ENCODE assay signal across 1 cellular context in the genomic region with DNA sequence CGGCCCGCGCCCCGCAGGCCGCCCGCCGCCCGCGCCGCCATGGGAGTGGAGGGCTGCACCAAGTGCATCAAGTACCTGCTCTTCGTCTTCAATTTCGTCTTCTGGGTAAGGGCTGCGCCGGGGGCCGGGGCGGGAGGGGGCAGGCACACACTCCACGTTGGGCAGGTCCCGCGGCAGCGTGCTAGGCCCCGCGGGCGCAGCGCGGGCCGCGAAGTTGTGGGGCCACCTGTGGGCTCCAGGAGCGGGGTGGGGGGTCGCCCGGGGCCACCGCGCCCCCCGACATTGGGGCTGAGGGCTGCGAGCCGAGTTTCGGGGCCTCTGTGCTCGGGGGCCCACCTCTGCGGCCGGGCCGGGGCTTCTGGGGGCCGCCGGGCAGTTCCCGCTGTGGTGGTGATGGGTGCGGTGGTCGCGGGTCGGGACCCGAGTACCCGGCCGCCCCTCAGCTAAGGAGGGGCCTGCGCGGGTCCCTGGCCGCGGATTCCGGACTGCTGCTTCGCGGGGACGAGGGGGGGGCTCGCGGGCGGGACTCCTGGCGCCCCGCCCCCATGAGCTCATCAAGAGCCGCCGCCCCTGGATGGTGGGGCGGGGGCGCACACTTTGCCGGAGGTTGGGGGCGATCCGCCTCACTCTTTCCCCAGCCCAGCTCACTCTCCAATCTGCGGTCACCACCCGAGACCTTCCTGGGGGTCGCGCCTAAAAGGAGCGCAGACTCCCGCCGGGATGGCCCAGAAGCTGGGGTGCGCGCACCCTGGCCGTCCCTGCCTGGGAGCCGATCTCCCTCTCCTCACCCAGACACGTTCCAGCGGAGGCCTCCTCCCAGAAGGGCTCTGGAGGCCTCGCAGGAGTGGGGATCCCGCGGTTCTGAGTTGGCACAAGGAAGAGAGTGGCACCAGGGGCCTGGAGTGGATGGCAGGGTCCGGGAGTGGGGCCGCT.
TF ChIP-seq lines count a peak whose summit lies in the region.

No MANE protein-coding gene starts in this region.

TF ChIP-seq in K562, 482 proteins besides CTCF, POLR2A, EP300 and RAD21 (continued from another document and continues in another):
- TF ChIP-seq, protein P1, sequence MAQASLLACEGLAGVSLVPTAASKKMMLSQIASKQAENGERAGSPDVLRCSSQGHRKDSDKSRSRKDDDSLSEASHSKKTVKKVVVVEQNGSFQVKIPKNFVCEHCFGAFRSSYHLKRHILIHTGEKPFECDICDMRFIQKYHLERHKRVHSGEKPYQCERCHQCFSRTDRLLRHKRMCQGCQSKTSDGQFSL (CRISPR knock-in tag; IDR thresholded peaks at IDR 0.05) = peak; percentile 88
- TF ChIP-seq, protein P1 (tag; IDR thresholded peaks at IDR 0.05) = peak in 1 of 2 experiments; percentile 83; a peak in 2 of 4 replicates
- no peak for TF ChIP-seq MAFF (IDR thresholded peaks at IDR 0.05; ENCODE audit: low read length)
- TF ChIP-seq ZC3H4 (CRISPR knock-in tag; IDR thresholded peaks at IDR 0.05; ENCODE audit: borderline replicate concordance) = no peak; the same call in 1 of the 2 replicates
- TF ChIP-seq, protein P2, sequence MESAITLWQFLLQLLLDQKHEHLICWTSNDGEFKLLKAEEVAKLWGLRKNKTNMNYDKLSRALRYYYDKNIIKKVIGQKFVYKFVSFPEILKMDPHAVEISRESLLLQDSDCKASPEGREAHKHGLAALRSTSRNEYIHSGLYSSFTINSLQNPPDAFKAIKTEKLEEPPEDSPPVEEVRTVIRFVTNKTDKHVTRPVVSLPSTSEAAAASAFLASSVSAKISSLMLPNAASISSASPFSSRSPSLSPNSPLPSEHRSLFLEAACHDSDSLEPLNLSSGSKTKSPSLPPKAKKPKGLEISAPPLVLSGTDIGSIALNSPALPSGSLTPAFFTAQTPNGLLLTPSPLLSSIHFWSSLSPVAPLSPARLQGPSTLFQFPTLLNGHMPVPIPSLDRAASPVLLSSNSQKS (CRISPR knock-in tag; IDR thresholded peaks at IDR 0.05) = no peak
- no peak for TF ChIP-seq XRCC3 (IDR thresholded peaks at IDR 0.05)
- 0 out of 2 replicates have a peak, but pooled peaks have one; percentile 41 for TF ChIP-seq CBFB (CRISPR knock-in tag; IDR thresholded peaks at IDR 0.05)
- peak; percentile 73; the same call in 1 of the 2 replicates for TF ChIP-seq TGIF2 (CRISPR knock-in tag; IDR thresholded peaks at IDR 0.05)
- peak; percentile 15 for TF ChIP-seq PRPF4 (IDR thresholded peaks at IDR 0.05; ENCODE audit: insufficient read depth, low read depth, low read length, poor library complexity, severe bottlenecking)
- peak; percentile 79; the same call in 1 of the 2 replicates for TF ChIP-seq ZBTB7A (IDR thresholded peaks at IDR 0.05; ENCODE audit: borderline replicate concordance, control insufficient read depth, low read depth, low read length)
- no peak for TF ChIP-seq CCNT2 (IDR thresholded peaks at IDR 0.05; ENCODE audit: borderline replicate concordance, extremely low read depth, insufficient read length, low read depth, low read length)
- 0 out of 2 replicates have a peak, but pooled peaks have one; percentile 35 for TF ChIP-seq SIN3B (IDR thresholded peaks at IDR 0.05; ENCODE audit: low read depth)
- TF ChIP-seq CREM (IDR thresholded peaks at IDR 0.05; ENCODE audit: low read depth) = peak; percentile 82
- no peak for TF ChIP-seq CBX1 (IDR thresholded peaks at IDR 0.05; ENCODE audit: low read depth)
- peak; percentile 76 for TF ChIP-seq POLR2G (IDR thresholded peaks at IDR 0.05; ENCODE audit: low read depth, low read length)
- TF ChIP-seq, protein P3, sequence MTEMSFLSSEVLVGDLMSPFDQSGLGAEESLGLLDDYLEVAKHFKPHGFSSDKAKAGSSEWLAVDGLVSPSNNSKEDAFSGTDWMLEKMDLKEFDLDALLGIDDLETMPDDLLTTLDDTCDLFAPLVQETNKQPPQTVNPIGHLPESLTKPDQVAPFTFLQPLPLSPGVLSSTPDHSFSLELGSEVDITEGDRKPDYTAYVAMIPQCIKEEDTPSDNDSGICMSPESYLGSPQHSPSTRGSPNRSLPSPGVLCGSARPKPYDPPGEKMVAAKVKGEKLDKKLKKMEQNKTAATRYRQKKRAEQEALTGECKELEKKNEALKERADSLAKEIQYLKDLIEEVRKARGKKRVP (CRISPR knock-in tag; IDR thresholded peaks at IDR 0.05) = no peak
- TF ChIP-seq, protein P4, sequence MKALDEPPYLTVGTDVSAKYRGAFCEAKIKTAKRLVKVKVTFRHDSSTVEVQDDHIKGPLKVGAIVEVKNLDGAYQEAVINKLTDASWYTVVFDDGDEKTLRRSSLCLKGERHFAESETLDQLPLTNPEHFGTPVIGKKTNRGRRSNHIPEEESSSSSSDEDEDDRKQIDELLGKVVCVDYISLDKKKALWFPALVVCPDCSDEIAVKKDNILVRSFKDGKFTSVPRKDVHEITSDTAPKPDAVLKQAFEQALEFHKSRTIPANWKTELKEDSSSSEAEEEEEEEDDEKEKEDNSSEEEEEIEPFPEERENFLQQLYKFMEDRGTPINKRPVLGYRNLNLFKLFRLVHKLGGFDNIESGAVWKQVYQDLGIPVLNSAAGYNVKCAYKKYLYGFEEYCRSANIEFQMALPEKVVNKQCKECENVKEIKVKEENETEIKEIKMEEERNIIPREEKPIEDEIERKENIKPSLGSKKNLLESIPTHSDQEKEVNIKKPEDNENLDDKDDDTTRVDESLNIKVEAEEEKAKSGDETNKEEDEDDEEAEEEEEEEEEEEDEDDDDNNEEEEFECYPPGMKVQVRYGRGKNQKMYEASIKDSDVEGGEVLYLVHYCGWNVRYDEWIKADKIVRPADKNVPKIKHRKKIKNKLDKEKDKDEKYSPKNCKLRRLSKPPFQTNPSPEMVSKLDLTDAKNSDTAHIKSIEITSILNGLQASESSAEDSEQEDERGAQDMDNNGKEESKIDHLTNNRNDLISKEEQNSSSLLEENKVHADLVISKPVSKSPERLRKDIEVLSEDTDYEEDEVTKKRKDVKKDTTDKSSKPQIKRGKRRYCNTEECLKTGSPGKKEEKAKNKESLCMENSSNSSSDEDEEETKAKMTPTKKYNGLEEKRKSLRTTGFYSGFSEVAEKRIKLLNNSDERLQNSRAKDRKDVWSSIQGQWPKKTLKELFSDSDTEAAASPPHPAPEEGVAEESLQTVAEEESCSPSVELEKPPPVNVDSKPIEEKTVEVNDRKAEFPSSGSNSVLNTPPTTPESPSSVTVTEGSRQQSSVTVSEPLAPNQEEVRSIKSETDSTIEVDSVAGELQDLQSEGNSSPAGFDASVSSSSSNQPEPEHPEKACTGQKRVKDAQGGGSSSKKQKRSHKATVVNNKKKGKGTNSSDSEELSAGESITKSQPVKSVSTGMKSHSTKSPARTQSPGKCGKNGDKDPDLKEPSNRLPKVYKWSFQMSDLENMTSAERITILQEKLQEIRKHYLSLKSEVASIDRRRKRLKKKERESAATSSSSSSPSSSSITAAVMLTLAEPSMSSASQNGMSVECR (CRISPR knock-in tag; IDR thresholded peaks at IDR 0.05) = 0 out of 2 replicates have a peak, but pooled peaks have one; percentile 20
- no peak for TF ChIP-seq CEBPG (CRISPR knock-in tag; IDR thresholded peaks at IDR 0.05)
- TF ChIP-seq CEBPG (tag; conservative IDR thresholded peaks at IDR 0.05 in 1 of 2, IDR thresholded peaks at IDR 0.05 in 1 of 2) = no peak
- TF ChIP-seq CREB1 (IDR thresholded peaks at IDR 0.05) = peak; percentile 81
- TF ChIP-seq CREB1 (CRISPR knock-in tag; IDR thresholded peaks at IDR 0.05) = no peak
- TF ChIP-seq YY1 (IDR thresholded peaks at IDR 0.05; ENCODE audit: borderline replicate concordance in 1 of 3, control insufficient read depth in 1 of 3, extremely low read depth in 1 of 3, insufficient read depth in 3 of 3, insufficient read length in 1 of 3, insufficient replicate concordance in 2 of 3, low read depth in 1 of 3, low read length in 2 of 3) = peak in 1 of 3 experiments; percentile 2
- TF ChIP-seq EGR1 (conservative IDR thresholded peaks at IDR 0.05) = peak; percentile 59
- TF ChIP-seq SMARCE1 (IDR thresholded peaks at IDR 0.05) = 0 out of 2 replicates have a peak, but pooled peaks have one; percentile 22
- TF ChIP-seq, protein P5, sequence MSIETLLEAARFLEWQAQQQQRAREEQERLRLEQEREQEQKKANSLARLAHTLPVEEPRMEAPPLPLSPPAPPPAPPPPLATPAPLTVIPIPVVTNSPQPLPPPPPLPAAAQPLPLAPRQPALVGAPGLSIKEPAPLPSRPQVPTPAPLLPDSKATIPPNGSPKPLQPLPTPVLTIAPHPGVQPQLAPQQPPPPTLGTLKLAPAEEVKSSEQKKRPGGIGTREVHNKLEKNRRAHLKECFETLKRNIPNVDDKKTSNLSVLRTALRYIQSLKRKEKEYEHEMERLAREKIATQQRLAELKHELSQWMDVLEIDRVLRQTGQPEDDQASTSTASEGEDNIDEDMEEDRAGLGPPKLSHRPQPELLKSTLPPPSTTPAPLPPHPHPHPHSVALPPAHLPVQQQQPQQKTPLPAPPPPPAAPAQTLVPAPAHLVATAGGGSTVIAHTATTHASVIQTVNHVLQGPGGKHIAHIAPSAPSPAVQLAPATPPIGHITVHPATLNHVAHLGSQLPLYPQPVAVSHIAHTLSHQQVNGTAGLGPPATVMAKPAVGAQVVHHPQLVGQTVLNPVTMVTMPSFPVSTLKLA (conservative IDR thresholded peaks at IDR 0.05) = peak in 1 of 2 experiments; percentile 56; a peak in 2 of 4 replicates
- TF ChIP-seq HMG20A (CRISPR knock-in tag; conservative IDR thresholded peaks at IDR 0.05) = no peak
- peak; percentile 0 to 52; a peak in 1 of 4 replicates for TF ChIP-seq SIN3A (IDR thresholded peaks at IDR 0.05; ENCODE audit: borderline replicate concordance in 2 of 2, control insufficient read depth in 1 of 2, low read depth in 2 of 2, low read length in 2 of 2)
- no peak for TF ChIP-seq ZSCAN29 (IDR thresholded peaks at IDR 0.05)
- TF ChIP-seq TAF7 (tag; IDR thresholded peaks at IDR 0.05) = no peak
- no peak for TF ChIP-seq ZNF586 (CRISPR knock-in tag; conservative IDR thresholded peaks at IDR 0.05)
- TF ChIP-seq ATF1 (CRISPR knock-in tag; IDR thresholded peaks at IDR 0.05) = no peak
- TF ChIP-seq ATF1 (tag; IDR thresholded peaks at IDR 0.05) = peak; percentile 78
- TF ChIP-seq ZNF311 (CRISPR knock-in tag; IDR thresholded peaks at IDR 0.05) = no peak
- TF ChIP-seq KAT7 (CRISPR knock-in tag; IDR thresholded peaks at IDR 0.05; ENCODE audit: borderline replicate concordance) = peak; percentile 58; the same call in 1 of the 2 replicates
- TF ChIP-seq, protein P6, sequence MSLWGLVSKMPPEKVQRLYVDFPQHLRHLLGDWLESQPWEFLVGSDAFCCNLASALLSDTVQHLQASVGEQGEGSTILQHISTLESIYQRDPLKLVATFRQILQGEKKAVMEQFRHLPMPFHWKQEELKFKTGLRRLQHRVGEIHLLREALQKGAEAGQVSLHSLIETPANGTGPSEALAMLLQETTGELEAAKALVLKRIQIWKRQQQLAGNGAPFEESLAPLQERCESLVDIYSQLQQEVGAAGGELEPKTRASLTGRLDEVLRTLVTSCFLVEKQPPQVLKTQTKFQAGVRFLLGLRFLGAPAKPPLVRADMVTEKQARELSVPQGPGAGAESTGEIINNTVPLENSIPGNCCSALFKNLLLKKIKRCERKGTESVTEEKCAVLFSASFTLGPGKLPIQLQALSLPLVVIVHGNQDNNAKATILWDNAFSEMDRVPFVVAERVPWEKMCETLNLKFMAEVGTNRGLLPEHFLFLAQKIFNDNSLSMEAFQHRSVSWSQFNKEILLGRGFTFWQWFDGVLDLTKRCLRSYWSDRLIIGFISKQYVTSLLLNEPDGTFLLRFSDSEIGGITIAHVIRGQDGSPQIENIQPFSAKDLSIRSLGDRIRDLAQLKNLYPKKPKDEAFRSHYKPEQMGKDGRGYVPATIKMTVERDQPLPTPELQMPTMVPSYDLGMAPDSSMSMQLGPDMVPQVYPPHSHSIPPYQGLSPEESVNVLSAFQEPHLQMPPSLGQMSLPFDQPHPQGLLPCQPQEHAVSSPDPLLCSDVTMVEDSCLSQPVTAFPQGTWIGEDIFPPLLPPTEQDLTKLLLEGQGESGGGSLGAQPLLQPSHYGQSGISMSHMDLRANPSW (CRISPR knock-in tag; IDR thresholded peaks at IDR 0.05) = no peak
- no peak for TF ChIP-seq TEAD4 (IDR thresholded peaks at IDR 0.05; ENCODE audit: low read length)
- TF ChIP-seq TEAD4 (CRISPR knock-in tag; IDR thresholded peaks at IDR 0.05; ENCODE audit: borderline replicate concordance) = no peak
- TF ChIP-seq, protein P7, sequence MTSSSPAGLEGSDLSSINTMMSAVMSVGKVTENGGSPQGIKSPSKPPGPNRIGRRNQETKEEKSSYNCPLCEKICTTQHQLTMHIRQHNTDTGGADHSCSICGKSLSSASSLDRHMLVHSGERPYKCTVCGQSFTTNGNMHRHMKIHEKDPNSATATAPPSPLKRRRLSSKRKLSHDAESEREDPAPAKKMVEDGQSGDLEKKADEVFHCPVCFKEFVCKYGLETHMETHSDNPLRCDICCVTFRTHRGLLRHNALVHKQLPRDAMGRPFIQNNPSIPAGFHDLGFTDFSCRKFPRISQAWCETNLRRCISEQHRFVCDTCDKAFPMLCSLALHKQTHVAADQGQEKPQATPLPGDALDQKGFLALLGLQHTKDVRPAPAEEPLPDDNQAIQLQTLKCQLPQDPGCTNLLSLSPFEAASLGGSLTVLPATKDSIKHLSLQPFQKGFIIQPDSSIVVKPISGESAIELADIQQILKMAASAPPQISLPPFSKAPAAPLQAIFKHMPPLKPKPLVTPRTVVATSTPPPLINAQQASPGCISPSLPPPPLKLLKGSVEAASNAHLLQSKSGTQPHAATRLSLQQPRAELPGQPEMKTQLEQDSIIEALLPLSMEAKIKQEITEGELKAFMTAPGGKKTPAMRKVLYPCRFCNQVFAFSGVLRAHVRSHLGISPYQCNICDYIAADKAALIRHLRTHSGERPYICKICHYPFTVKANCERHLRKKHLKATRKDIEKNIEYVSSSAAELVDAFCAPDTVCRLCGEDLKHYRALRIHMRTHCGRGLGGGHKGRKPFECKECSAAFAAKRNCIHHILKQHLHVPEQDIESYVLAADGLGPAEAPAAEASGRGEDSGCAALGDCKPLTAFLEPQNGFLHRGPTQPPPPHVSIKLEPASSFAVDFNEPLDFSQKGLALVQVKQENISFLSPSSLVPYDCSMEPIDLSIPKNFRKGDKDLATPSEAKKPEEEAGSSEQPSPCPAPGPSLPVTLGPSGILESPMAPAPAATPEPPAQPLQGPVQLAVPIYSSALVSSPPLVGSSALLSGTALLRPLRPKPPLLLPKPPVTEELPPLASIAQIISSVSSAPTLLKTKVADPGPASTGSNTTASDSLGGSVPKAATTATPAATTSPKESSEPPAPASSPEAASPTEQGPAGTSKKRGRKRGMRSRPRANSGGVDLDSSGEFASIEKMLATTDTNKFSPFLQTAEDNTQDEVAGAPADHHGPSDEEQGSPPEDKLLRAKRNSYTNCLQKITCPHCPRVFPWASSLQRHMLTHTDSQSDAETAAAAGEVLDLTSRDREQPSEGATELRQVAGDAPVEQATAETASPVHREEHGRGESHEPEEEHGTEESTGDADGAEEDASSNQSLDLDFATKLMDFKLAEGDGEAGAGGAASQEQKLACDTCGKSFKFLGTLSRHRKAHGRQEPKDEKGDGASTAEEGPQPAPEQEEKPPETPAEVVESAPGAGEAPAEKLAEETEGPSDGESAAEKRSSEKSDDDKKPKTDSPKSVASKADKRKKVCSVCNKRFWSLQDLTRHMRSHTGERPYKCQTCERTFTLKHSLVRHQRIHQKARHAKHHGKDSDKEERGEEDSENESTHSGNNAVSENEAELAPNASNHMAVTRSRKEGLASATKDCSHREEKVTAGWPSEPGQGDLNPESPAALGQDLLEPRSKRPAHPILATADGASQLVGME (CRISPR knock-in tag; IDR thresholded peaks at IDR 0.05) = no peak
- no peak for TF ChIP-seq CBX3 (IDR thresholded peaks at IDR 0.05; ENCODE audit: borderline replicate concordance in 1 of 2, low read length in 2 of 2)
